In the genomic region with DNA sequence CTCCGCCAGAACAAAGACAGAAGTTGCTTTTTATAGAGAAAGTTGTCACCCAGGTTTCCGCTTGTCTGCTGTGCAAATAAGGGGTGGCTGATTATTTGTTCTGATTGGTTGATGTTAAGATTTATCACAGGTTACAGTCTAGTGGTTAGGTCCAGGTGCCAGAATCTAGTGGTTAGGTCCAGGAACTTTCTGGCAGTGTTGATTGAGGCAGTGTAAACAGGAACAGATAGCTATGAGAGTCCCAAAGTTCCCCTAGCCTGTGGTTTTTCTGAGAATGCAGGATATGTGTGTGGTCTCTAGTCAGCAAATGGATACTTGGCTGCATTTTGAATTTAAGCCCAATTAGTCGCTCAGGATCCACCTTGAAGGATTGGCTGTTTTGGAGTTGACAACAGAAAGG, we compare ENCODE assay signal across 8 cellular contexts.
DNase-seq lines count a peak whose midpoint lies in the region; ATAC-seq, FAIRE-seq and TF ChIP-seq lines count a peak whose summit lies in the region.
"Had no signal": no experiment of that assay in that cellular context is flagged by ENCODE, and none has a peak within 500 bp of the region (broad histone marks: within the 10 kb centered on the region; RNA-seq: fewer than 3 reads in every experiment).

No MANE protein-coding gene starts in this region.

- H4K91ac ChIP-seq in H1 (replicated peaks; ENCODE audit: insufficient read length, low read length) = no peak overlapping the region

- H3K4me3 ChIP-seq in H1 (ENCODE audit: extremely low read depth in 1 of 4, insufficient read depth in 2 of 4, low read depth in 3 of 4, low read length in 4 of 4) (no peak overlapping the region), esophagus squamous epithelium (no peak overlapping the region)

- 0 out of 2 replicates have a peak overlapping the region, but pooled peaks have one; percentile 80 for H2AFZ ChIP-seq in H1 (ENCODE audit: low read length)

- no peak overlapping the region for H2BK5ac ChIP-seq in H1 (ENCODE audit: low read depth, low read length)

- H3K4me1 ChIP-seq in H1 (replicated peaks in 1 of 4; ENCODE audit: control insufficient read depth in 3 of 4, insufficient read depth in 4 of 4, low read length in 3 of 4) = no peaks in the 10 kb centered on the region
- peaks cover 0 to 13% (median 0%) of the 10 kb centered on the region in 3 donors for H3K4me1 ChIP-seq in esophagus squamous epithelium

- peak; percentile 82 for DNase-seq in SW480 (ENCODE audit: low spot score)
- DNase-seq in H1 (ENCODE audit: low read depth in 1 of 2, low spot score in 2 of 2) = no peak
- peak in 5 of 6 experiments; percentile 20 to 85 (median 77) for DNase-seq in stimulated activated naive CD4-positive, alpha-beta T cell (lab: John Stamatoyannopoulos, UW)
- DNase-seq in esophagus squamous epithelium (lab: John Stamatoyannopoulos, UW) = no peak
- DNase-seq in NCI-H748 treated with DMSO at 0.1 percent for 48 hours (lab: John Stamatoyannopoulos, UW) = no peak

- H3K23ac ChIP-seq in H1 (ENCODE audit: insufficient read length) = no peak overlapping the region

- no peak overlapping the region for H3K4me2 ChIP-seq in H1 (ENCODE audit: insufficient read depth in 1 of 2, low read depth in 2 of 2, low read length in 2 of 2)

- WGBS in H1 (ENCODE audit: extremely low coverage in 1 of 2, insufficient coverage in 1 of 2, insufficient read length in 1 of 2, insufficient replicate concordance in 2 of 2, low coverage in 1 of 2, low lambda C conversion rate in 2 of 2, missing lambda C conversion rate in 1 of 2), 2 experiments = 83% methylated on average over 3 of the region's 3 CpGs; no CpG with 5 or more reads in 1 of the 2 experiments
- WGBS in esophagus squamous epithelium, 2 donors = 28 to 38% methylated on average over 3 of the region's 3 CpGs

- no peaks in the 10 kb centered on the region for H3K79me2 ChIP-seq in H1 (ENCODE audit: control insufficient read depth in 1 of 2, insufficient read depth in 2 of 2, low read length in 2 of 2)

- no peak overlapping the region for H3K56ac ChIP-seq in H1 (replicated peaks; ENCODE audit: insufficient read length, low read depth, low read length)

- H2BK12ac ChIP-seq in H1 (ENCODE audit: low read depth, low read length) = no peak overlapping the region

- FAIRE-seq in H1 (lab: Jason Lieb, UNC) = no peak

- H3K36me3 ChIP-seq in H1 (ENCODE audit: control insufficient read depth in 2 of 4, insufficient read depth in 4 of 4, low read length in 3 of 4) (no peaks in the 10 kb centered on the region), esophagus squamous epithelium (no peaks in the 10 kb centered on the region)

- no peak overlapping the region for H4K5ac ChIP-seq in H1 (ENCODE audit: insufficient read length, low read depth, low read length)

- H3K18ac ChIP-seq in H1 (ENCODE audit: extremely low read depth, low read length) = no peak overlapping the region

- H4K8ac ChIP-seq in H1 (ENCODE audit: extremely low read depth, insufficient read depth, low read length) = no peak overlapping the region

- H3K4ac ChIP-seq in H1 (replicated peaks; ENCODE audit: insufficient read length, low read depth, low read length) = no peak overlapping the region

- intact Hi-C loops in esophagus squamous epithelium (cut with DNase I) = no loop called here

- POLR2A ChIA-PET in H1 (lab: Charles Lee; ENCODE audit: partially characterized antibody) = no interaction called here

- CTCF ChIA-PET in H1 (lab: Charles Lee; ENCODE audit: partially characterized antibody) = no interaction called here

- no peak for TF ChIP-seq RAD21 in H1 (IDR thresholded peaks at IDR 0.05 in 1 of 2, conservative IDR thresholded peaks at IDR 0.05 in 1 of 2; ENCODE audit: low read depth in 2 of 2, low read length in 2 of 2)

- no peak overlapping the region for H3K14ac ChIP-seq in H1 (ENCODE audit: insufficient read length)

- no peak overlapping the region for H2BK20ac ChIP-seq in H1 (ENCODE audit: low read length)

- H4K20me1 ChIP-seq in H1 (replicated peaks in 1 of 2; ENCODE audit: control insufficient read depth in 1 of 2, insufficient read depth in 2 of 2, low read length in 2 of 2) = no peaks in the 10 kb centered on the region

- H3K79me1 ChIP-seq in H1 (ENCODE audit: low read depth, low read length) = no peaks in the 10 kb centered on the region

- H3K23me2 ChIP-seq in H1 (ENCODE audit: low read depth, low read length) = no peaks in the 10 kb centered on the region

- no peak overlapping the region for H3K27ac ChIP-seq in H1 (ENCODE audit: low read depth, low read length)
- no peak overlapping the region for H3K27ac ChIP-seq in esophagus squamous epithelium
- H3K27ac ChIP-seq: VCaP had no signal

- H2BK120ac ChIP-seq in H1 (replicated peaks; ENCODE audit: low read depth, low read length) = no peak overlapping the region

- ATAC-seq in GM18870 (IDR thresholded peaks at IDR 0.05; ENCODE audit: unreplicated experiment) (peak; percentile 67), HG03064 (IDR thresholded peaks at IDR 0.05; ENCODE audit: low read depth, unreplicated experiment) (peak; percentile 45)

- TF ChIP-seq CTCF in H1 (IDR thresholded peaks at IDR 0.05; ENCODE audit: control extremely low read depth in 1 of 3, insufficient read depth in 1 of 3, low read depth in 1 of 3, low read length in 3 of 3) (no peak), esophagus squamous epithelium (IDR thresholded peaks at IDR 0.05) (no peak)

- H2BK15ac ChIP-seq in H1 (ENCODE audit: low read length) = no peak overlapping the region

- TF ChIP-seq POLR2A in H1 (IDR thresholded peaks at IDR 0.05; ENCODE audit: control extremely low read depth in 1 of 2, low read depth in 2 of 2, low read length in 2 of 2) = no peak
- TF ChIP-seq POLR2A in esophagus squamous epithelium (IDR thresholded peaks at IDR 0.05) = no peak

- peaks cover 0 to 2% (median 0%) of the 10 kb centered on the region in 4 experiments; a peak in 1 of 7 replicates for H3K27me3 ChIP-seq in H1 (replicated peaks in 1 of 4; ENCODE audit: control insufficient read depth in 3 of 4, extremely low read depth in 1 of 4, insufficient read depth in 3 of 4, low read length in 3 of 4)
- no peaks in the 10 kb centered on the region for H3K27me3 ChIP-seq in esophagus squamous epithelium

- TF ChIP-seq EP300 in H1 (IDR thresholded peaks at IDR 0.05; ENCODE audit: borderline replicate concordance in 1 of 2, low read depth in 2 of 2, low read length in 2 of 2) = no peak

- H2AK5ac ChIP-seq in H1 (ENCODE audit: low read depth, low read length) = no peak overlapping the region

- H3K9me3 ChIP-seq in H1 (ENCODE audit: insufficient read depth in 2 of 2, low read depth in 1 of 2, low read length in 1 of 2) (no peaks in the 10 kb centered on the region), esophagus squamous epithelium (no peaks in the 10 kb centered on the region)

- no peak overlapping the region for H3K9ac ChIP-seq in H1 (replicated peaks in 1 of 4; ENCODE audit: extremely low read depth in 1 of 4, low read depth in 3 of 4, low read length in 3 of 4)

TF ChIP-seq in H1, 55 proteins besides CTCF, POLR2A, EP300 and RAD21 (continues in another document):
- TF ChIP-seq SUZ12 (IDR thresholded peaks at IDR 0.05; ENCODE audit: low read length) (no peak), POU5F1 (IDR thresholded peaks at IDR 0.05; ENCODE audit: low read depth, low read length) (no peak), KDM5A (IDR thresholded peaks at IDR 0.05; ENCODE audit: low read length) (no peak), SP1 (IDR thresholded peaks at IDR 0.05; ENCODE audit: low read depth, low read length) (no peak), GABPA (IDR thresholded peaks at IDR 0.05; ENCODE audit: borderline replicate concordance, insufficient read depth, low read length) (no peak), KDM4A (IDR thresholded peaks at IDR 0.05; ENCODE audit: low read depth, low read length, severe bottlenecking) (no peak), POLR2AphosphoS5 (IDR thresholded peaks at IDR 0.05; ENCODE audit: low read depth, low read length) (no peak), TAF7 (optimal IDR thresholded peaks at IDR 0.05; ENCODE audit: borderline replicate concordance, low read depth, low read length) (no peak), RFX5 (IDR thresholded peaks at IDR 0.05; ENCODE audit: borderline replicate concordance, low read depth, low read length) (no peak)

Comparison
In these comparisons a context has a peak if more than half of its experiments do, and no peak if none do; other contexts are left out.
1. DNase-seq: peak in SW480 (single experiment) and stimulated activated naive CD4-positive, alpha-beta T cell (5 of 6); none in H1 (0 of 2), esophagus squamous epithelium (single experiment) and NCI-H748 treated with DMSO at 0.1 percent for 48 hours (single experiment).